11 cellular contexts compared by ENCODE assay signal in the genomic region with DNA sequence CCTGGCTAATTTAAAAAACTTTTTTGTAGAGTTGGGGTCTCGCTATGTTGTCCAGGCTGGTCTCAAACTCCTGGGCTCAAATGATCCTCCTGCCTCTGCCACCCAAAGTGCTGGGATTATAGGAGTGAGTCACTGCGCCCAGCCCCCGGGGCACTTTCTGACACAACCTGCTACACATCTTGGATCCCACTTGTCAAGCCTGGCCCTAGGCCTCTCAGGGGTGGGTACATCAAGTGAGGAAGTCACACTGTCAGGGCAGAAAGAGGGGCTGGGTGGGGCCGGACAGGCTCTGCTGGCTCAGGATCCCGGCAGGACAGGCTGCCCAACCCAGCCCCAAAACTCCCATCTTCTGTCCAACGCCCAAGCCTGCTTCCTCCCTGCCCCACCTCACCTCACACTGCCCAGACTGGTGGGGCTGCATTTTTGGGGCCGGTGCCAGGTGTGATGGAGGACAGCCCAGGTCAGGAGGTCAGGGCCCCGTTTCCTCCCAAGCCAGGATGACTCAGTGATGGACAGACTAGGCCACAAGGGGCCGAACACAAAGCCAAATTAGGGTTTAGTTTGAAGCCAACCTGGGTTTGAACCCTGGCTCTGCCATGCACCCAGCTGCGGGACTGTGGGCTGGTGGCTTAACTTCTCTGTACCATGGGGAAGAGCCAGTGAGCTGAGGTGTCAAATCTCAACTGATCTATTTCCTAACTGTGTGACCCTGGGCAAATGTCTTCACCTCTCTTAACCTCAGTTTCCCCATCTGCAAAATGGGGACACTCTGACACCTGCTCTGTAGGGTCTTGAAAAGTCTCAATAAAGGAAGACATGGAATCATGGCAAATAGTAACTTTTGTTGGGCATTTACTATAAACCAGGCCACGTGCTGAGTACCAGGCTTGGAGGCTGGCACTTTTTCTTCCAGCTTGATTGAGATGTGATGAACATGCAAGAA. TPM values are rescaled to one million over a fixed set of nuclear protein-coding genes. Genes with fewer than 3 reads are reported as not detected.
A peak's percentile ranks its signal among the peaks of the same experiment; 100 is the strongest.
DNase-seq lines count a peak whose midpoint lies in the region; ATAC-seq and TF ChIP-seq lines count a peak whose summit lies in the region.
"Had no signal": no experiment of that assay in that cellular context is flagged by ENCODE, and none has a peak within 500 bp of the region (broad histone marks: within the 10 kb centered on the region; RNA-seq: fewer than 3 reads in every experiment).

No MANE protein-coding gene starts in this region.

- TF ChIP-seq CTCF in colonic mucosa (IDR thresholded peaks at IDR 0.05) (no peak), mesothelial cell of epicardium (IDR thresholded peaks at IDR 0.05; ENCODE audit: unreplicated experiment) (no peak)

- peaks cover 3% of the 10 kb centered on the region for H3K27me3 Mint-ChIP-seq in mesothelial cell of epicardium (ENCODE audit: low read depth)

- H3K4me1 ChIP-seq in colonic mucosa (peaks cover 10% of the 10 kb centered on the region), aorta (ENCODE audit: control insufficient read depth in 1 of 2, insufficient read depth in 2 of 2, low read length in 2 of 2) (peaks cover 0 to 4% of the 10 kb centered on the region in 2 donors)

- H3K36me3 ChIP-seq in colonic mucosa (no peaks in the 10 kb centered on the region), aorta (ENCODE audit: control insufficient read depth in 1 of 2, insufficient read depth in 2 of 2, low read length in 1 of 2) (no peaks in the 10 kb centered on the region)

- no peaks in the 10 kb centered on the region for H3K9me3 ChIP-seq in colonic mucosa
- H3K9me3 ChIP-seq in aorta (ENCODE audit: control insufficient read depth, low read length): no peaks in the 10 kb centered on the region

- no peak for TF ChIP-seq POLR2A in GM18505 (IDR thresholded peaks at IDR 0.05; ENCODE audit: borderline replicate concordance, extremely low read depth, insufficient read depth, insufficient read length)

- H3K4me3 ChIP-seq in colonic mucosa (no peak overlapping the region), aorta (ENCODE audit: low read length in 2 of 2) (no peak overlapping the region)

- peaks cover 41% of the 10 kb centered on the region for H3K4me1 Mint-ChIP-seq in mesothelial cell of epicardium

- DNase-seq in SIG-M5 treated with dmso at 0.1 percent for 504 hours (lab: John Stamatoyannopoulos, UW; ENCODE audit: unreplicated experiment): peak; percentile 63
- no peak for DNase-seq in SIG-M5 (lab: John Stamatoyannopoulos, UW)
- DNase-seq in colonic mucosa: peak; percentile 47
- DNase-seq in mesothelial cell of epicardium (ENCODE audit: low spot score in 2 of 2, unreplicated experiment in 2 of 2): no peak
- peak; percentile 56 to 79 for DNase-seq in aorta
- DNase-seq: MM.1S had no signal

- intact Hi-C loops in colonic mucosa (cut with DNase I): no loop called here
- intact Hi-C loops in aorta (cut with DNase I): loop anchor here in 1 of 2 donors (10.0 kb wide), 1 partner anchor 149 kb away; a partner anchor contains a TSS

- H3K9me3 Mint-ChIP-seq in mesothelial cell of epicardium: no peaks in the 10 kb centered on the region
- H3K9me3 Mint-ChIP-seq: activated T-cell treated with anti-CD3 and anti-CD28 coated beads, Interleukin-2, amount 50 U/mL, for 72 hours; T-helper 1 cell treated with Interleukin-12 subunit alpha and Interleukin-12 subunit beta and Interleukin-4 antibody, amounts not matched to agents 30 μg/mL and 1 μg/mL, for 36 hours had no signal

- peak overlapping the region; percentile 99 for H3K27ac Mint-ChIP-seq in mesothelial cell of epicardium
- H3K27ac Mint-ChIP-seq: activated T-cell treated with anti-CD3 and anti-CD28 coated beads, Interleukin-2, amount 50 U/mL, for 72 hours; T-helper 1 cell treated with Interleukin-12 subunit alpha and Interleukin-12 subunit beta and Interleukin-4 antibody, amounts not matched to agents 30 μg/mL and 1 μg/mL, for 36 hours had no signal

- H3K9ac ChIP-seq in colonic mucosa (ENCODE audit: low read depth in 2 of 2, low read length in 2 of 2): no peak overlapping the region

- H3K4me3 Mint-ChIP-seq in mesothelial cell of epicardium: no peak overlapping the region
- H3K4me3 Mint-ChIP-seq: activated T-cell treated with anti-CD3 and anti-CD28 coated beads, Interleukin-2, amount 50 U/mL, for 72 hours; T-helper 1 cell treated with Interleukin-12 subunit alpha and Interleukin-12 subunit beta and Interleukin-4 antibody, amounts not matched to agents 30 μg/mL and 1 μg/mL, for 36 hours had no signal

- no peak for ATAC-seq in aorta (ENCODE audit: low FRiP score)
- no peak for ATAC-seq in HG03095 (IDR thresholded peaks at IDR 0.05; ENCODE audit: unreplicated experiment)
- ATAC-seq in GM18505 (IDR thresholded peaks at IDR 0.05; ENCODE audit: unreplicated experiment): no peak
- no peak for ATAC-seq in HG03175 (IDR thresholded peaks at IDR 0.05; ENCODE audit: unreplicated experiment)

- H3K27me3 ChIP-seq in colonic mucosa (no peaks in the 10 kb centered on the region), aorta (ENCODE audit: control insufficient read depth in 1 of 2, insufficient read depth in 2 of 2, low read length in 1 of 2) (no peaks in the 10 kb centered on the region)

- H3K36me3 Mint-ChIP-seq in mesothelial cell of epicardium: no peaks in the 10 kb centered on the region

- H3K27ac ChIP-seq in colonic mucosa (peak overlapping the region; percentile 15), aorta (ENCODE audit: low read depth in 1 of 2, low read length in 2 of 2) (peak overlapping the region in 1 of 2 donors; percentile 82)

- WGBS in aorta, 2 donors: 57 to 65% methylated on average over 11 of the region's 11 CpGs

RNA-seq across cellular contexts. Expression of a gene that starts 8.9 kb away (rescaled TPM):
- 10 to 100 TPM; 11.5 to 14.1 TPM for total RNA-seq in colonic mucosa
- total RNA-seq in mesothelial cell of epicardium: 36.0 to 37.1 TPM (median 36.8 TPM) in 3 replicates
- total RNA-seq in aorta: 10 to 100 TPM; 11.9 to 22.9 TPM
- 10 to 100 TPM in 1 of 2 donors, 1 to 10 TPM in 1; 5.9 to 23.9 TPM for polyA plus RNA-seq in aorta

RNA-seq across cellular contexts. Expression of a gene that starts 12.3 kb away (rescaled TPM):
- total RNA-seq in colonic mucosa (1 to 10 TPM in 1 of 2 donors, under 1 TPM in 1; 0.59 to 1.8 TPM), mesothelial cell of epicardium (0.09 to 0.13 TPM in 2 of 3 replicates, not detected in the other), aorta (under 1 TPM; 0.29 to 0.90 TPM)
- under 1 TPM in 1 of 2 donors, not detected in 1; 0.26 TPM for polyA plus RNA-seq in aorta

Comparison
In these comparisons a context has a peak if more than half of its experiments do, and no peak if none do; other contexts are left out.
1. DNase-seq: peak in SIG-M5 treated with dmso at 0.1 percent for 504 hours (single experiment), colonic mucosa (single experiment) and aorta (2 of 2); none in SIG-M5 (single experiment) and mesothelial cell of epicardium (0 of 2).